1 cellular context compared by ENCODE assay signal in the genomic region with DNA sequence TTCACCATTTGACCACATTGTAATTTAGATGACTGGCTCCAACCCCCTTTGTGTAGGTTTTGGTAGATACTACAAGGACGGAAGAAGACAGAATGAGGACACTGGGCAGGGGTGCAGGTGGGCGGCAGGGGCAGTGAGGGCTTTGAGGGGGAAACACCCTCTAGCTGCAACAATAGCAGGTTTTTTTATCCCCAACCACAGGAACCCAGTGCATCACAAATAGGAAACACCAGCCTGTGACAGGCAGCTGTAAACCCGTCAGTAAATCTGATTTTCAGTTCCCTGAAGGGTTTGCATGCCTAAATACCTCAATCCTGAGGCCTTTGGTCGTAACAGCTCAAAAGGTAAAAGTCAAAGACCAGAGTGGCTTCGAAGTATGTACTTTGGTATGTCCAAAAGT.
A peak's percentile ranks its signal among the peaks of the same experiment; 100 is the strongest.
TF ChIP-seq lines count a peak whose summit lies in the region.

No MANE protein-coding gene starts in this region.

TF ChIP-seq in GM12878, 131 proteins besides CTCF, POLR2A, EP300 and RAD21 (continued from another document and continues in another):
- TF ChIP-seq, protein P1, sequence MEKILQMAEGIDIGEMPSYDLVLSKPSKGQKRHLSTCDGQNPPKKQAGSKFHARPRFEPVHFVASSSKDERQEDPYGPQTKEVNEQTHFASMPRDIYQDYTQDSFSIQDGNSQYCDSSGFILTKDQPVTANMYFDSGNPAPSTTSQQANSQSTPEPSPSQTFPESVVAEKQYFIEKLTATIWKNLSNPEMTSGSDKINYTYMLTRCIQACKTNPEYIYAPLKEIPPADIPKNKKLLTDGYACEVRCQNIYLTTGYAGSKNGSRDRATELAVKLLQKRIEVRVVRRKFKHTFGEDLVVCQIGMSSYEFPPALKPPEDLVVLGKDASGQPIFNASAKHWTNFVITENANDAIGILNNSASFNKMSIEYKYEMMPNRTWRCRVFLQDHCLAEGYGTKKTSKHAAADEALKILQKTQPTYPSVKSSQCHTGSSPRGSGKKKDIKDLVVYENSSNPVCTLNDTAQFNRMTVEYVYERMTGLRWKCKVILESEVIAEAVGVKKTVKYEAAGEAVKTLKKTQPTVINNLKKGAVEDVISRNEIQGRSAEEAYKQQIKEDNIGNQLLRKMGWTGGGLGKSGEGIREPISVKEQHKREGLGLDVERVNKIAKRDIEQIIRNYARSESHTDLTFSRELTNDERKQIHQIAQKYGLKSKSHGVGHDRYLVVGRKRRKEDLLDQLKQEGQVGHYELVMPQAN (conservative IDR thresholded peaks at IDR 0.05): no peak
- TF ChIP-seq HCFC1 (IDR thresholded peaks at IDR 0.05; ENCODE audit: low read length) (no peak), CHD2 (IDR thresholded peaks at IDR 0.05; ENCODE audit: borderline replicate concordance, low read depth, low read length) (peak; percentile 47; the same call in 1 of the 2 replicates), MTA2 (IDR thresholded peaks at IDR 0.05; ENCODE audit: low read depth) (peak; percentile 59; the same call in 1 of the 2 replicates), REST (IDR thresholded peaks at IDR 0.05; ENCODE audit: low read depth, low read length) (no peak), CREM (IDR thresholded peaks at IDR 0.05; ENCODE audit: low read depth) (peak; percentile 59; the same call in 1 of the 2 replicates), NR2C2 (IDR thresholded peaks at IDR 0.05; ENCODE audit: borderline replicate concordance, control insufficient read depth, insufficient read length, low read depth) (no peak), JUND (IDR thresholded peaks at IDR 0.05; ENCODE audit: low read depth, low read length) (no peak), KDM1A (IDR thresholded peaks at IDR 0.05; ENCODE audit: borderline replicate concordance) (no peak), E4F1 (IDR thresholded peaks at IDR 0.05; ENCODE audit: borderline replicate concordance, partially characterized antibody) (no peak), IRF4 (IDR thresholded peaks at IDR 0.05; ENCODE audit: low read depth, low read length) (no peak), ETV6 (conservative IDR thresholded peaks at IDR 0.05 in 1 of 2, IDR thresholded peaks at IDR 0.05 in 1 of 2; ENCODE audit: borderline replicate concordance in 1 of 2, low read depth in 1 of 2) (0 out of 4 replicates have a peak, but pooled peaks of 1 of the 2 experiments have one; percentile 19), KLF5 (IDR thresholded peaks at IDR 0.05; ENCODE audit: partially characterized antibody) (no peak), SMC3 (IDR thresholded peaks at IDR 0.05; ENCODE audit: borderline replicate concordance, low read length) (no peak), SUPT20H (IDR thresholded peaks at IDR 0.05; ENCODE audit: borderline replicate concordance, control insufficient read depth, low read depth, low read length) (no peak), GATAD2B (conservative IDR thresholded peaks at IDR 0.05; ENCODE audit: low read depth) (no peak), IRF5 (IDR thresholded peaks at IDR 0.05; ENCODE audit: borderline replicate concordance) (no peak), NR2C1 (IDR thresholded peaks at IDR 0.05) (no peak), PBX3 (IDR thresholded peaks at IDR 0.05; ENCODE audit: insufficient replicate concordance, low read depth, low read length) (peak; percentile 62), RCOR1 (conservative IDR thresholded peaks at IDR 0.05; ENCODE audit: low read depth, low read length) (no peak), PRDM15 (CRISPR knock-in tag; IDR thresholded peaks at IDR 0.05) (no peak), ZNF24 (IDR thresholded peaks at IDR 0.05) (no peak), MXI1 (IDR thresholded peaks at IDR 0.05; ENCODE audit: low read depth, low read length) (no peak), ZBTB4 (CRISPR knock-in tag; IDR thresholded peaks at IDR 0.05) (no peak), STAT3 (IDR thresholded peaks at IDR 0.05; ENCODE audit: low read depth, low read length) (no peak), PML (IDR thresholded peaks at IDR 0.05; ENCODE audit: low read length) (no peak), TCF7 (IDR thresholded peaks at IDR 0.05; ENCODE audit: borderline replicate concordance) (no peak), CBX5 (IDR thresholded peaks at IDR 0.05; ENCODE audit: low read depth) (no peak), BRCA1 (IDR thresholded peaks at IDR 0.05; ENCODE audit: low read depth, low read length) (no peak)
- TF ChIP-seq, protein P2, sequence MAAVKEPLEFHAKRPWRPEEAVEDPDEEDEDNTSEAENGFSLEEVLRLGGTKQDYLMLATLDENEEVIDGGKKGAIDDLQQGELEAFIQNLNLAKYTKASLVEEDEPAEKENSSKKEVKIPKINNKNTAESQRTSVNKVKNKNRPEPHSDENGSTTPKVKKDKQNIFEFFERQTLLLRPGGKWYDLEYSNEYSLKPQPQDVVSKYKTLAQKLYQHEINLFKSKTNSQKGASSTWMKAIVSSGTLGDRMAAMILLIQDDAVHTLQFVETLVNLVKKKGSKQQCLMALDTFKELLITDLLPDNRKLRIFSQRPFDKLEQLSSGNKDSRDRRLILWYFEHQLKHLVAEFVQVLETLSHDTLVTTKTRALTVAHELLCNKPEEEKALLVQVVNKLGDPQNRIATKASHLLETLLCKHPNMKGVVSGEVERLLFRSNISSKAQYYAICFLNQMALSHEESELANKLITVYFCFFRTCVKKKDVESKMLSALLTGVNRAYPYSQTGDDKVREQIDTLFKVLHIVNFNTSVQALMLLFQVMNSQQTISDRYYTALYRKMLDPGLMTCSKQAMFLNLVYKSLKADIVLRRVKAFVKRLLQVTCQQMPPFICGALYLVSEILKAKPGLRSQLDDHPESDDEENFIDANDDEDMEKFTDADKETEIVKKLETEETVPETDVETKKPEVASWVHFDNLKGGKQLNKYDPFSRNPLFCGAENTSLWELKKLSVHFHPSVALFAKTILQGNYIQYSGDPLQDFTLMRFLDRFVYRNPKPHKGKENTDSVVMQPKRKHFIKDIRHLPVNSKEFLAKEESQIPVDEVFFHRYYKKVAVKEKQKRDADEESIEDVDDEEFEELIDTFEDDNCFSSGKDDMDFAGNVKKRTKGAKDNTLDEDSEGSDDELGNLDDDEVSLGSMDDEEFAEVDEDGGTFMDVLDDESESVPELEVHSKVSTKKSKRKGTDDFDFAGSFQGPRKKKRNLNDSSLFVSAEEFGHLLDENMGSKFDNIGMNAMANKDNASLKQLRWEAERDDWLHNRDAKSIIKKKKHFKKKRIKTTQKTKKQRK (IDR thresholded peaks at IDR 0.05; ENCODE audit: low read depth, low read length): no peak
